ENCODE assay signal across 39 cellular contexts in the genomic region with DNA sequence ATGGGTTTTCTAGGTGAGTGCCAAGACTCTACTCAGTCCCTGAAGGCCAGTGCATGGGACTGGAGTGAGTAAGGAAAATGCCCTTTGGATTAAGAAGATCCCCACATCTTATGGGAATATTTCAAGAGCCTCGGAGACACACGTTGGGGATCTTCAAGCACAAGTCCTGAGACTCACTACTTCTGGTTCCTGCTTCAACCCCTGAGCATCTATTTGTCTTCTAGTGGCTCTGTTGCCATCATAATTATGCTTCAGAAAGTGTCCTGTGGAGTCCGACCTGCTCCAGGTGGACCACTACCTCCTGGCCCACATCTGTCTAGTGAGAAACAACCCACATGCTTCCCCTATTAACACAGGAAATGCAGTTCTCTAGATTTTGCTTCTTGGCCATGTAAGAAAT. TPM values are rescaled to one million over a fixed set of nuclear protein-coding genes. Genes with fewer than 3 reads are reported as not detected.
"Had no signal": no experiment of that assay in that cellular context is flagged by ENCODE, and none has a peak within 500 bp of the region (broad histone marks: within the 10 kb centered on the region; RNA-seq: fewer than 3 reads in every experiment).

A gene (minus strand): TSS at position 101 of the 400 bp plus-strand sequence. CDS start 12,670 bp downstream, outside the sequence.

- H3K9me3 ChIP-seq: MG63 had no signal

- H3K4me3 ChIP-seq: MG63 had no signal

- H3K27me3 ChIP-seq: MG63 had no signal

- H3K36me3 ChIP-seq: MG63 had no signal

- DNase-seq: Kasumi-1, MG63, MM.1S, MV-4-11, NCI-H1048, NCI-H1092, NCI-H1092 treated with DMSO at 0.1 percent for 48 hours, NCI-H1105, NCI-H1105 treated with DMSO at 0.1 percent for 48 hours, NCI-H1417, NCI-H1417 treated with DMSO at 0.1 percent for 48 hours, NCI-H1436, NCI-H1436 treated with DMSO at 0.1 percent for 48 hours, NCI-H146, NCI-H1694, NCI-H1694 treated with DMSO at 0.1 percent for 48 hours, NCI-H187, NCI-H187 treated with DMSO at 0.1 percent for 48 hours, NCI-H1930, NCI-H2029, NCI-H2029 treated with DMSO at 0.1 percent for 48 hours, NCI-H2081, NCI-H2081 treated with DMSO at 0.1 percent for 48 hours, NCI-H2107, NCI-H2171, NCI-H2171 treated with DMSO at 0.1 percent for 48 hours, NCI-H2227 treated with DMSO at 0.1 percent for 48 hours, NCI-H226, NCI-H345, NCI-H446, NCI-H446 treated with DMSO at 0.1 percent for 48 hours, NCI-H510A, NCI-H510A treated with DMSO at 0.1 percent for 48 hours, NCI-H524, NCI-H524 treated with DMSO at 0.1 percent for 48 hours had no signal

RNA-seq across cellular contexts. Expression of the gene that starts here (rescaled TPM):
- total RNA-seq: LHCN-M2, M059J, MCF 10A, NCI-H460 had no signal
